1 cellular context compared by ENCODE assay signal in genomic region chr2:102758433-102758832, GRCh38.
TF ChIP-seq lines count a peak whose summit lies in the region.

No MANE protein-coding gene starts in this region.

TF ChIP-seq in HepG2, 621 proteins besides CTCF, POLR2A, EP300 and RAD21 (continued from another document):
- no peak for TF ChIP-seq ARID5B (CRISPR knock-in tag; IDR thresholded peaks at IDR 0.05)
